ENCODE assay signal across 9 cellular contexts in the genomic region with DNA sequence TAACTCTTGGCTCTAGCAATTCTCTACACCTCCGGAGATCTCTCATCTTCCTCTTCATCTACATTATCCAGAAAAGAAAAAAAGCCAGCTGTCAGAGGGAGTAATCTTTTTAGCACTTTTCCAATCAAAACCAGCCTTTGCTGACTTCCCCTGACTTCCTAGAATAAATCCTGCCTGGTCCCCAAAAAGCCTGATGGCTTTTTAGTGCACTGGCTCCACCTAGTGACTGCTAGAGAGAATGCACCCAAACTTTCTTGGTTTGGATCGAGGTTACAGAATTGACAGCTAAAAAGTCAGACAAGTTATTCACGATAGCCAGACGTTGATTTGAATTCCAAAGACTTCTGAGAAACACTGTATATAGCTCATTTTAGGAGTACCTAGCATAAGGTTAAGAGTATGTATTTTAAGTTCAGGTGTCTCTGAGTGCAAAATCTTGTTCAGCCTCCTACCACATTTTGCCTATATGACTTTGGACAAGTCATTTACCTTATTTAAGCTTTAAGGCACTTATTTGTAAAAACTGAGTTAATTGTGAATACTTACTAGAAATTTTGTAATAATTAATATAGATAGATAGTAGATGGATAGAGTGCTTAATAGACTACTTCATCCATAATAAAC.
DNase-seq lines count a peak whose midpoint lies in the region; ATAC-seq, FAIRE-seq and TF ChIP-seq lines count a peak whose summit lies in the region.
"Had no signal": no experiment of that assay in that cellular context is flagged by ENCODE, and none has a peak within 500 bp of the region (broad histone marks: within the 10 kb centered on the region; RNA-seq: fewer than 3 reads in every experiment).

No MANE protein-coding gene starts in this region.

- peaks cover 4 to 5% of the 10 kb centered on the region in 2 donors for H3K27me3 Mint-ChIP-seq in CD4-positive, alpha-beta memory T cell
- H3K27me3 Mint-ChIP-seq in mesothelial cell of epicardium (ENCODE audit: low read depth), result peaks cover 5% of the 10 kb centered on the region

- peak; percentile 88 for FAIRE-seq in GM19239 (lab: Jason Lieb, UNC)
- FAIRE-seq in TTC549 (lab: Jason Lieb, UNC), result peak; percentile 78

- CTCF ChIA-PET in CD4-positive, alpha-beta memory T cell (lab: Charles Lee; ENCODE audit: partially characterized antibody), result interaction anchor here (0.6 to 2.3 kb wide), 27 partner anchors 9 to 1253 kb away, joined by 3 to 19 read pairs (median 4); no protein-coding TSS in a partner anchor

- no peaks in the 10 kb centered on the region for H3K36me3 Mint-ChIP-seq in CD4-positive, alpha-beta memory T cell
- no peaks in the 10 kb centered on the region for H3K36me3 Mint-ChIP-seq in mesothelial cell of epicardium

- POLR2A ChIA-PET in CD4-positive, alpha-beta memory T cell (lab: Charles Lee; ENCODE audit: partially characterized antibody), result no interaction called here

- TF ChIP-seq CTCF in mesothelial cell of epicardium (IDR thresholded peaks at IDR 0.05; ENCODE audit: unreplicated experiment), result peak; percentile 92
- TF ChIP-seq CTCF in thoracic aorta (IDR thresholded peaks at IDR 0.05), result peak; percentile 74

- H3K9me3 Mint-ChIP-seq in CD4-positive, alpha-beta memory T cell, result peaks cover 0 to under 1% (median 0%) of the 10 kb centered on the region in 8 donors
- no peaks in the 10 kb centered on the region for H3K9me3 Mint-ChIP-seq in mesothelial cell of epicardium

- DNase-seq in CD4-positive, alpha-beta memory T cell, result peak; percentile 22 to 37 (median 28)
- peak; percentile 36 for DNase-seq in GM19239 (ENCODE audit: insufficient read length, low spot score)
- DNase-seq in NCI-H146 (lab: John Stamatoyannopoulos, UW), result peak; percentile 27
- peak; percentile 10 for DNase-seq in effector CD4-positive, alpha-beta T cell
- peak in 1 of 2 experiments; percentile 63 for DNase-seq in mesothelial cell of epicardium (ENCODE audit: low spot score in 2 of 2, unreplicated experiment in 2 of 2)
- DNase-seq in thoracic aorta (ENCODE audit: low spot score), result no peak

- no peak overlapping the region for H3K4me3 Mint-ChIP-seq in CD4-positive, alpha-beta memory T cell
- no peak overlapping the region for H3K4me3 Mint-ChIP-seq in mesothelial cell of epicardium

- H3K27ac Mint-ChIP-seq in CD4-positive, alpha-beta memory T cell, result no peak overlapping the region
- no peak overlapping the region for H3K27ac Mint-ChIP-seq in mesothelial cell of epicardium

- H3K4me1 Mint-ChIP-seq in CD4-positive, alpha-beta memory T cell, result peaks cover 0 to 5% (median 1%) of the 10 kb centered on the region in 4 donors
- H3K4me1 Mint-ChIP-seq in mesothelial cell of epicardium, result peaks cover 1% of the 10 kb centered on the region

- no peaks in the 10 kb centered on the region for H3K4me1 ChIP-seq in CD4-positive, alpha-beta memory T cell (ENCODE audit: insufficient read depth, low read length)
- no peaks in the 10 kb centered on the region for H3K4me1 ChIP-seq in thoracic aorta (ENCODE audit: control insufficient read depth in 1 of 2, low read depth in 2 of 2)

- H3K4me3 ChIP-seq in CD4-positive, alpha-beta memory T cell (ENCODE audit: low read length in 2 of 2), result no peak overlapping the region
- H3K4me3 ChIP-seq in thoracic aorta, result no peak overlapping the region
- H3K4me3 ChIP-seq: SK-N-MC had no signal

- ATAC-seq in thoracic aorta (ENCODE audit: insufficient number of reproducible peaks, low FRiP score, low read depth) (no peak), HG03460 (IDR thresholded peaks at IDR 0.05; ENCODE audit: unreplicated experiment) (no peak)

- no peaks in the 10 kb centered on the region for H3K36me3 ChIP-seq in CD4-positive, alpha-beta memory T cell (ENCODE audit: insufficient read depth, low read length)
- no peaks in the 10 kb centered on the region for H3K36me3 ChIP-seq in thoracic aorta

- no peaks in the 10 kb centered on the region for H3K27me3 ChIP-seq in CD4-positive, alpha-beta memory T cell (ENCODE audit: insufficient read depth, low read length)
- H3K27me3 ChIP-seq in thoracic aorta (replicated peaks; ENCODE audit: insufficient read depth), result no peaks in the 10 kb centered on the region

- intact Hi-C loops in CD4-positive, alpha-beta memory T cell (cut with micrococcal nuclease), result loop anchor here (1.0 to 5.0 kb wide), 3 partner anchors 889 to 1330 kb away; no protein-coding TSS in a partner anchor

- no peak overlapping the region for H3K27ac ChIP-seq in CD4-positive, alpha-beta memory T cell (ENCODE audit: low read depth, low read length)
- H3K27ac ChIP-seq in thoracic aorta, result no peak overlapping the region
- H3K27ac ChIP-seq: SK-N-MC had no signal

- no peaks in the 10 kb centered on the region for H3K9me3 ChIP-seq in CD4-positive, alpha-beta memory T cell (ENCODE audit: control insufficient read depth in 1 of 2, low read length in 2 of 2)
- H3K9me3 ChIP-seq in thoracic aorta, result no peaks in the 10 kb centered on the region
